In genomic region chr5:169161022-169161680, GRCh38 we compare ENCODE assay signal across 1 cellular context.
A peak's percentile ranks its signal among the peaks of the same experiment; 100 is the strongest.
TF ChIP-seq lines count a peak whose summit lies in the region.

No MANE protein-coding gene starts in this region.

TF ChIP-seq in A549, 52 proteins besides CTCF, POLR2A, EP300 and RAD21 (continued from another document):
- TF ChIP-seq E2F6 (IDR thresholded peaks at IDR 0.05; ENCODE audit: borderline replicate concordance, low read depth) (no peak), HMGXB4 (CRISPR knock-in tag; IDR thresholded peaks at IDR 0.05; ENCODE audit: borderline replicate concordance) (no peak), FOXS1 (CRISPR knock-in tag; IDR thresholded peaks at IDR 0.05) (no peak), MAFK (IDR thresholded peaks at IDR 0.05; ENCODE audit: partially characterized antibody) (peak; percentile 40), EHMT2 (IDR thresholded peaks at IDR 0.05; ENCODE audit: low read depth) (no peak), HDAC2 (IDR thresholded peaks at IDR 0.05) (no peak), ELK1 (IDR thresholded peaks at IDR 0.05; ENCODE audit: low read depth, low read length) (no peak), HOXB5 (CRISPR knock-in tag; IDR thresholded peaks at IDR 0.05) (peak; percentile 89; the same call in 1 of the 2 replicates), EHF (CRISPR knock-in tag; IDR thresholded peaks at IDR 0.05) (no peak), CEBPB (IDR thresholded peaks at IDR 0.05) (peak; percentile 65 to 94; a peak in 3 of 4 replicates), ESRRA (IDR thresholded peaks at IDR 0.05; ENCODE audit: borderline replicate concordance, low read length) (no peak), POLR2AphosphoS2 (conservative IDR thresholded peaks at IDR 0.05; ENCODE audit: low read length) (no peak), FOSL2 (IDR thresholded peaks at IDR 0.05) (no peak), FOSL2 (CRISPR knock-in tag; IDR thresholded peaks at IDR 0.05) (no peak; the same call in 1 of the 2 replicates), JUNB (IDR thresholded peaks at IDR 0.05) (peak; percentile 51; the same call in 1 of the 2 replicates)
